Comparison of ENCODE assay signal across 1 cellular context in the genomic region with DNA sequence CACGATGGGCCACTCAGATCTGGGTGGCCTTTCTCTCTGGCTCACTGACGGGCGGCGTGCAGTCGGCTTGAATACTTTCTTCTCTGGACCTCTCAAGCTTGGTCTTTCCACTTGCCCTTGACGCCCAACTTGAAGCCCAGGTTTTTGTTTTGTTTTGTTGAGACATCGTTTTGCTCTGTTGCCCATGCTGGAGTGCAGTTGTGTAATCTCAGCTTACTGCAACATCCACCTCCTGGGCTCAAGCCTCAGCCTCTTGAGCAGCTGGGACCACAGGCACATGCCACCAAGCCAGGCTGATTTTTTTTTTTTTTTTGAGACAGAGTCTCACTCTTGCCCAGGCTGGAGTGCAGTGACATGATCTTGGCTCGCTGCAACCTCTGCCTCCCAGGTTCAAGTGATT.
TF ChIP-seq lines count a peak whose summit lies in the region.

No MANE protein-coding gene starts in this region.

TF ChIP-seq in H1, 55 proteins besides CTCF, POLR2A, EP300 and RAD21:
- TF ChIP-seq, protein P1, sequence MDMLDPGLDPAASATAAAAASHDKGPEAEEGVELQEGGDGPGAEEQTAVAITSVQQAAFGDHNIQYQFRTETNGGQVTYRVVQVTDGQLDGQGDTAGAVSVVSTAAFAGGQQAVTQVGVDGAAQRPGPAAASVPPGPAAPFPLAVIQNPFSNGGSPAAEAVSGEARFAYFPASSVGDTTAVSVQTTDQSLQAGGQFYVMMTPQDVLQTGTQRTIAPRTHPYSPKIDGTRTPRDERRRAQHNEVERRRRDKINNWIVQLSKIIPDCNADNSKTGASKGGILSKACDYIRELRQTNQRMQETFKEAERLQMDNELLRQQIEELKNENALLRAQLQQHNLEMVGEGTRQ (IDR thresholded peaks at IDR 0.05; ENCODE audit: low read length) = no peak
- TF ChIP-seq, protein P2, sequence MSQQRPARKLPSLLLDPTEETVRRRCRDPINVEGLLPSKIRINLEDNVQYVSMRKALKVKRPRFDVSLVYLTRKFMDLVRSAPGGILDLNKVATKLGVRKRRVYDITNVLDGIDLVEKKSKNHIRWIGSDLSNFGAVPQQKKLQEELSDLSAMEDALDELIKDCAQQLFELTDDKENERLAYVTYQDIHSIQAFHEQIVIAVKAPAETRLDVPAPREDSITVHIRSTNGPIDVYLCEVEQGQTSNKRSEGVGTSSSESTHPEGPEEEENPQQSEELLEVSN (IDR thresholded peaks at IDR 0.05) = no peak
- no peak for TF ChIP-seq SIX5 (IDR thresholded peaks at IDR 0.05; ENCODE audit: low read depth, low read length)
- no peak for TF ChIP-seq TAF7 (optimal IDR thresholded peaks at IDR 0.05; ENCODE audit: borderline replicate concordance, low read depth, low read length)
- TF ChIP-seq ATF2 (IDR thresholded peaks at IDR 0.05; ENCODE audit: low read length) = no peak
- no peak for TF ChIP-seq GTF2F1 (IDR thresholded peaks at IDR 0.05; ENCODE audit: borderline replicate concordance, low read depth, low read length)
- no peak for TF ChIP-seq CHD1 (IDR thresholded peaks at IDR 0.05; ENCODE audit: low read depth, low read length)
- TF ChIP-seq JUND (IDR thresholded peaks at IDR 0.05; ENCODE audit: low read length) = no peak
- TF ChIP-seq, protein P3, sequence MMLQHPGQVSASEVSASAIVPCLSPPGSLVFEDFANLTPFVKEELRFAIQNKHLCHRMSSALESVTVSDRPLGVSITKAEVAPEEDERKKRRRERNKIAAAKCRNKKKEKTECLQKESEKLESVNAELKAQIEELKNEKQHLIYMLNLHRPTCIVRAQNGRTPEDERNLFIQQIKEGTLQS (IDR thresholded peaks at IDR 0.05; ENCODE audit: insufficient read depth, low read depth, low read length) = no peak
